ENCODE assay signal across 26 cellular contexts in the genomic region with DNA sequence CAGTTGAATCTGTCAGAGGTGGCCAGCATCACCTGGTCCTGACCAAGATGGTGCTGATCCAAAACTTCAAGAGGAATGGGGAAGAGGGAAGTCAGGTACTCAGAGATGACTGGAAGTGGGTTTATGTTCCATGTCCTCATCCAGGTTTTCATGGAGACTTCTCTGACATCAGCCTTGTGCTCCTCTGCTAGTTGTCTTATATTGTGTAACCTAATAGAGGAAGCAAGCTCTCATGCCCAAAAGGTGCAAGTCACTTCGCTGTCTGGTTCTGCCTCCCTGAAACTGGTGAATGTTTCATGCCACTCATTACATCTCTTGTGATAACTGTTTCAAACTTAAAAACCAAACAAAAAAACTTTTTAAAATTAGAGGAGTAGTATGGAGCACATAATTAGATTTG.
"Had no signal": no experiment of that assay in that cellular context is flagged by ENCODE, and none has a peak within 500 bp of the region (broad histone marks: within the 10 kb centered on the region; RNA-seq: fewer than 3 reads in every experiment).

No MANE protein-coding gene starts in this region.

- H3K27me3 Mint-ChIP-seq: activated CD4-positive, alpha-beta memory T cell treated with anti-CD3 and anti-CD28 coated beads for 36 hours; activated naive CD4-positive, alpha-beta T cell treated with anti-CD3 and anti-CD28 coated beads, Interleukin-2, amount 10 ng/mL, durations not matched to agents 7 days and 5 days; activated naive CD8-positive, alpha-beta T cell treated with anti-CD3 and anti-CD28 coated beads for 36 hours had no signal

- H3K4me1 ChIP-seq: colonic mucosa, SJCRH30 had no signal

- H3K9me3 ChIP-seq: colonic mucosa, MG63, SJCRH30, SK-N-SH had no signal

- H3K36me3 Mint-ChIP-seq: activated CD4-positive, alpha-beta memory T cell treated with anti-CD3 and anti-CD28 coated beads for 36 hours; activated naive CD4-positive, alpha-beta T cell treated with anti-CD3 and anti-CD28 coated beads, Interleukin-2, amount 10 ng/mL, durations not matched to agents 7 days and 5 days had no signal

- H3K4me1 Mint-ChIP-seq: activated CD4-positive, alpha-beta T cell treated with anti-CD3 and anti-CD28 coated beads, Interleukin-2, amount 10 ng/mL, durations not matched to agents 7 days and 5 days; activated naive CD4-positive, alpha-beta T cell treated with anti-CD3 and anti-CD28 coated beads, Interleukin-2, amount 10 ng/mL, durations not matched to agents 7 days and 5 days; activated naive CD8-positive, alpha-beta T cell treated with anti-CD3 and anti-CD28 coated beads for 36 hours had no signal

- H3K27ac Mint-ChIP-seq: activated CD4-positive, alpha-beta memory T cell treated with anti-CD3 and anti-CD28 coated beads for 36 hours; activated CD4-positive, alpha-beta T cell treated with anti-CD3 and anti-CD28 coated beads, Interleukin-2, amount 10 ng/mL, durations not matched to agents 7 days and 5 days; activated naive CD4-positive, alpha-beta T cell treated with anti-CD3 and anti-CD28 coated beads, Interleukin-2, amount 10 ng/mL, durations not matched to agents 7 days and 5 days; activated naive CD8-positive, alpha-beta T cell treated with anti-CD3 and anti-CD28 coated beads for 36 hours; activated T-helper 2 cell treated with anti-CD3 and anti-CD28 coated beads, Interferon-gamma antibody, Interleukin-2, Interleukin-4, amounts not matched to agents 10 μg/mL and 5 μg/mL and 100 μg/mL, durations not matched to agents 14 hours and 24 hours and 36 hours; T-helper 1 cell treated with Interleukin-12 subunit alpha and Interleukin-12 subunit beta and Interleukin-4 antibody, amounts not matched to agents 30 μg/mL and 1 μg/mL, for 36 hours had no signal

- H3K27ac ChIP-seq: colonic mucosa, SJCRH30, VCaP had no signal

- H3K9me3 Mint-ChIP-seq: activated CD4-positive, alpha-beta memory T cell treated with anti-CD3 and anti-CD28 coated beads for 36 hours; activated CD4-positive, alpha-beta T cell treated with anti-CD3 and anti-CD28 coated beads, Interleukin-2, amount 10 ng/mL, durations not matched to agents 7 days and 5 days; activated naive CD4-positive, alpha-beta T cell treated with anti-CD3 and anti-CD28 coated beads, Interleukin-2, amount 10 ng/mL, durations not matched to agents 7 days and 5 days; activated T-helper 2 cell treated with anti-CD3 and anti-CD28 coated beads, Interferon-gamma antibody, Interleukin-2, Interleukin-4, amounts not matched to agents 10 μg/mL and 5 μg/mL and 100 μg/mL, durations not matched to agents 14 hours and 24 hours and 36 hours had no signal

- H3K36me3 ChIP-seq: colonic mucosa, MG63, SJCRH30 had no signal

- DNase-seq: activated CD4-positive, alpha-beta memory T cell treated with anti-CD3 and anti-CD28 coated beads for 36 hours; activated CD4-positive, alpha-beta T cell treated with anti-CD3 and anti-CD28 coated beads, Interleukin-2, amount 10 ng/mL, durations not matched to agents 7 days and 5 days; activated CD4-positive, CD25-positive, alpha-beta regulatory T cell; activated CD8-positive, alpha-beta memory T cell treated with anti-CD3 and anti-CD28 coated beads for 24 hours; activated gamma-delta T cell treated with Interleukin-2 at 50 U/mL for 16 hours; activated naive CD4-positive, alpha-beta T cell treated with anti-CD3 and anti-CD28 coated beads, Interleukin-2, amount 10 ng/mL, durations not matched to agents 7 days and 5 days; activated naive CD8-positive, alpha-beta T cell treated with anti-CD3 and anti-CD28 coated beads for 36 hours; activated T-cell treated with anti-CD3 and anti-CD28 coated beads, Interleukin-2, amount 50 U/mL, for 48 hours; anterior cingulate cortex; cerebellar nuclear complex; colonic mucosa; MG63; NCI-H1092 treated with DMSO at 0.1 percent for 48 hours; NCI-H1417 treated with DMSO at 0.1 percent for 48 hours; NCI-H1694; NCI-H2029; NCI-H2107; NCI-H345; NCI-H510A; NCI-H526 treated with DMSO at 0.1 percent for 48 hours; NCI-H82; SJCRH30; SK-N-SH had no signal

- H3K4me3 Mint-ChIP-seq: activated CD4-positive, alpha-beta memory T cell treated with anti-CD3 and anti-CD28 coated beads for 36 hours; activated CD4-positive, alpha-beta T cell treated with anti-CD3 and anti-CD28 coated beads, Interleukin-2, amount 10 ng/mL, durations not matched to agents 7 days and 5 days; activated naive CD4-positive, alpha-beta T cell treated with anti-CD3 and anti-CD28 coated beads, Interleukin-2, amount 10 ng/mL, durations not matched to agents 7 days and 5 days; activated naive CD8-positive, alpha-beta T cell treated with anti-CD3 and anti-CD28 coated beads for 36 hours; T-helper 1 cell treated with Interleukin-12 subunit alpha and Interleukin-12 subunit beta and Interleukin-4 antibody, amounts not matched to agents 30 μg/mL and 1 μg/mL, for 36 hours had no signal

- H3K27me3 ChIP-seq: colonic mucosa, MG63 had no signal

- H3K4me3 ChIP-seq: colonic mucosa, MG63, SJCRH30 had no signal
